ENCODE assay signal across 8 cellular contexts in the genomic region with DNA sequence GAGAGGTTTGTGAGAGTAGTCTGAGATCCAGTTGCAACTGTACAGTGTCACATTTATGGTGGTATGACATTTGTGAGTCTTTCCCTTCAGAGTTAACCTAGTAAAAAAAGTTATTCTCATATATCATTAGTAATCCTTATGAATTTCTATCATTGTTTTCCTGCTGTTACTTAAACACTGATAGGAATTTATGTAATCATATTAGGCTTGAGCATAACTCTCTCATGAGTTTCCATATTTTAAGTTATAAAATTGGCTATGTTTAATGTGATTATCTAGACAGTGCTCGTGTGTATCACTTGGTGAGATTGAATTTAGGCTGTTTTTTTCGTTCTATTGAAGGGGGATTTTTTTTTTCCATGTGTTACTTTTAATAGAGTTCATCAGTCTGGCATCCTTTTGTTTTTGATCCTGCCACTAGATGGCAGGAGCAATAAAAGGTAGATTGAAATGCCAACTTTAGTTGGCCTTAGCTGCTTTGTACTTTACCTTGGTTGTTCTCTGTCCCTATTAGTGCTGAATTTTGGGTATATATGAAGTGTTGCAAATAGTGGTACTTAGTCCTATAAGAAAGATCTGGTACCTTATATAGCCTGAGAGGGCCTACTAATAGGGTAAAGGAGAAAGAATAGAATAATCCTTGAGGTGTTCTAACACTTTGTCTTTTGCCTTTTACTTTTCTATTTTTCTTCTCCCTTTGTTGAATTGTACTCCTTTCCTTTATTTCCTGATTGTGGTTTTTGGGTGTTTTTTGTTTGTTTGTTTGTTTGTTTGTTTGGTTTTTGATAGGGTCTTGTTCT. TPM values are rescaled to one million over a fixed set of nuclear protein-coding genes. Genes with fewer than 3 reads are reported as not detected.
DNase-seq lines count a peak whose midpoint lies in the region; ATAC-seq and TF ChIP-seq lines count a peak whose summit lies in the region.

No MANE protein-coding gene starts in this region.

- H3K4me1 Mint-ChIP-seq in activated naive CD4-positive, alpha-beta T cell treated with anti-CD3 and anti-CD28 coated beads, Interleukin-2, amount 50 U/mL, for 24 hours: peaks cover 90% of the 10 kb centered on the region

- in situ Hi-C loops in mammary epithelial cell (cut with MboI; ENCODE audit: low sequenced_read_pairs in 2 of 2): no loop called here

- CTCF ChIA-PET in mammary epithelial cell (lab: Charles Lee; ENCODE audit: low non-redundant PET): interaction anchor here (0.7 kb wide), 3 partner anchors 10 to 290 kb away, joined by 3 to 5 read pairs (median 4); no protein-coding TSS in a partner anchor

- H3K79me2 ChIP-seq in mammary epithelial cell (ENCODE audit: insufficient read depth, low read length): peaks cover 94% of the 10 kb centered on the region

- no peaks in the 10 kb centered on the region for H3K9me3 Mint-ChIP-seq in activated naive CD4-positive, alpha-beta T cell treated with anti-CD3 and anti-CD28 coated beads, Interleukin-2, amount 50 U/mL, for 24 hours

- intact Hi-C loops in mammary epithelial cell (cut with micrococcal nuclease): no loop called here

- H3K27me3 Mint-ChIP-seq in activated naive CD4-positive, alpha-beta T cell treated with anti-CD3 and anti-CD28 coated beads, Interleukin-2, amount 50 U/mL, for 24 hours: no peaks in the 10 kb centered on the region

- no peak overlapping the region for H3K9ac ChIP-seq in mammary epithelial cell (ENCODE audit: insufficient read depth, low read length)

- peaks cover 3% of the 10 kb centered on the region for H3K36me3 Mint-ChIP-seq in activated naive CD4-positive, alpha-beta T cell treated with anti-CD3 and anti-CD28 coated beads, Interleukin-2, amount 50 U/mL, for 24 hours

- H3K9me3 ChIP-seq in mammary epithelial cell (replicated peaks; ENCODE audit: insufficient read depth, low read length): no peaks in the 10 kb centered on the region

- H3K4me3 ChIP-seq in NB4 (ENCODE audit: low read depth, low read length) (no peak overlapping the region), mammary epithelial cell (replicated peaks in 1 of 3; ENCODE audit: insufficient read depth in 1 of 3, low read depth in 2 of 3, low read length in 3 of 3) (no peak overlapping the region)

- DNase-seq in activated naive CD4-positive, alpha-beta T cell treated with anti-CD3 and anti-CD28 coated beads, Interleukin-2, amount 50 U/mL, for 16 hours: no peak
- DNase-seq in NB4 (ENCODE audit: low read depth) (peak; percentile 43), mammary epithelial cell (peak; percentile 23), left lobe of liver (ENCODE audit: low spot score) (no peak)
- no peak for DNase-seq in stimulated activated CD4-positive, alpha-beta T cell treated with anti-CD3 and anti-CD28 coated beads, Interleukin-15, amount 100 ng/mL, for 24 hours

- TF ChIP-seq CTCF in NB4 (IDR thresholded peaks at IDR 0.05; ENCODE audit: low read depth, low read length) (peak; percentile 34), mammary epithelial cell (conservative IDR thresholded peaks at IDR 0.05 in 1 of 2, IDR thresholded peaks at IDR 0.05 in 1 of 2; ENCODE audit: extremely low read depth in 1 of 2, insufficient read depth in 1 of 2, low read depth in 1 of 2, low read length in 2 of 2) (peak; percentile 74 to 84)

- BruUV-seq in mammary epithelial cell (replicated peaks; lab: Mats Ljungman, UMichigan): no TSS peak

- H3K36me3 ChIP-seq in mammary epithelial cell (ENCODE audit: insufficient read depth, low read length): no peaks in the 10 kb centered on the region

- peaks cover 4% of the 10 kb centered on the region for H4K20me1 ChIP-seq in mammary epithelial cell (ENCODE audit: insufficient read depth, low read length)

- ATAC-seq in left lobe of liver: peak; percentile 90
- ATAC-seq in GM18520 (IDR thresholded peaks at IDR 0.05; ENCODE audit: unreplicated experiment): no peak
- ATAC-seq in HG02970 (IDR thresholded peaks at IDR 0.05; ENCODE audit: low FRiP score, unreplicated experiment): no peak

- no peak for TF ChIP-seq POLR2A in NB4 (IDR thresholded peaks at IDR 0.05; ENCODE audit: extremely low read depth, insufficient read length)

- H3K4me2 ChIP-seq in mammary epithelial cell (ENCODE audit: insufficient read depth, low read depth, low read length): no peak overlapping the region

- no peak overlapping the region for H3K4me3 Mint-ChIP-seq in activated naive CD4-positive, alpha-beta T cell treated with anti-CD3 and anti-CD28 coated beads, Interleukin-2, amount 50 U/mL, for 24 hours

- dilution Hi-C loops in mammary epithelial cell (cut with HindIII; ENCODE audit: low sequenced_read_pairs): no loop called here

- H3K27ac Mint-ChIP-seq in activated naive CD4-positive, alpha-beta T cell treated with anti-CD3 and anti-CD28 coated beads, Interleukin-2, amount 50 U/mL, for 24 hours: peak overlapping the region; percentile 1

- H3K4me1 ChIP-seq in mammary epithelial cell (ENCODE audit: insufficient read depth, low read length): peaks cover 6% of the 10 kb centered on the region

- no peaks in the 10 kb centered on the region for H3K27me3 ChIP-seq in mammary epithelial cell (ENCODE audit: insufficient read depth, low read length)

- 0% methylated on average over 2 of the region's 2 CpGs for WGBS in mammary epithelial cell (ENCODE audit: low coverage, missing lambda C conversion rate)

- no peak overlapping the region for H3K27ac ChIP-seq in mammary epithelial cell (ENCODE audit: insufficient read depth, low read depth, low read length)

- no peak overlapping the region for H2AFZ ChIP-seq in mammary epithelial cell (ENCODE audit: low read depth, low read length)

RNA-seq across cellular contexts. Expression of gene STT3B, which starts 17.9 kb away (rescaled TPM):
- total RNA-seq in mammary epithelial cell (100 to 1,000 TPM in 1 of 2 donors, 10 to 100 TPM in 1; 93.2 to 149 TPM), left lobe of liver (68.7 TPM)
- polyA plus RNA-seq in mammary epithelial cell: 50.8 TPM
- 91.9 TPM for polyA minus RNA-seq in mammary epithelial cell

Comparison
In these comparisons a context has a peak if more than half of its experiments do, and no peak if none do; other contexts are left out.
1. DNase-seq: peak in NB4 (single experiment) and mammary epithelial cell (single experiment); none in activated naive CD4-positive, alpha-beta T cell treated with anti-CD3 and anti-CD28 coated beads, Interleukin-2, amount 50 U/mL, for 16 hours (single experiment), left lobe of liver (single experiment) and stimulated activated CD4-positive, alpha-beta T cell treated with anti-CD3 and anti-CD28 coated beads, Interleukin-15, amount 100 ng/mL, for 24 hours (single experiment).